Comparison of ENCODE assay signal across 9 cellular contexts in genomic region chr7:77425151-77426051, GRCh38. TPM values are rescaled to one million over a fixed set of nuclear protein-coding genes. Genes with fewer than 3 reads are reported as not detected.
DNase-seq lines count a peak whose midpoint lies in the region; ATAC-seq and TF ChIP-seq lines count a peak whose summit lies in the region.
"Had no signal": no experiment of that assay in that cellular context is flagged by ENCODE, and none has a peak within 500 bp of the region (broad histone marks: within the 10 kb centered on the region; RNA-seq: fewer than 3 reads in every experiment).

No MANE protein-coding gene starts in this region.

- H2BK120ac ChIP-seq in mesenchymal stem cell (ENCODE audit: low read depth, low read length), result peak overlapping the region; percentile 15

- H3K14ac ChIP-seq in mesenchymal stem cell (ENCODE audit: low read length in 2 of 2), result no peak overlapping the region

- TF ChIP-seq EP300 in upper lobe of left lung (IDR thresholded peaks at IDR 0.05), result no peak

- peak overlapping the region; percentile 68 to 80 (median 76) for H3K4me3 Mint-ChIP-seq in brain

- WGBS in mesenchymal stem cell, result 16% methylated on average over 7 of the region's 10 CpGs
- WGBS in upper lobe of left lung, 2 donors, result 69 to 74% methylated on average over 10 of the region's 10 CpGs

- H3K27me3 Mint-ChIP-seq in brain, result peaks cover 8% of the 10 kb centered on the region

- H4K91ac ChIP-seq in mesenchymal stem cell (ENCODE audit: low read length), result peak overlapping the region; percentile 11

- H2BK15ac ChIP-seq in mesenchymal stem cell (ENCODE audit: low read depth, poor library complexity, severe bottlenecking), result no peak overlapping the region

- no peak overlapping the region for H2BK5ac ChIP-seq in mesenchymal stem cell (ENCODE audit: low read depth, low read length, poor library complexity, severe bottlenecking)

- no peak overlapping the region for H2BK12ac ChIP-seq in mesenchymal stem cell (ENCODE audit: low read length in 2 of 2)

- no peaks in the 10 kb centered on the region for H3K36me3 Mint-ChIP-seq in brain

- H3K4me1 Mint-ChIP-seq in brain, result peaks cover 49% of the 10 kb centered on the region

- no peak for TF ChIP-seq POLR2A in upper lobe of left lung (IDR thresholded peaks at IDR 0.05)

- H3K9ac ChIP-seq in mesenchymal stem cell (ENCODE audit: low read length), result peak overlapping the region; percentile 83

- no peaks in the 10 kb centered on the region for H3K9me3 ChIP-seq in mesenchymal stem cell (ENCODE audit: control insufficient read depth, low read length)
- H3K9me3 ChIP-seq in upper lobe of left lung, result no peaks in the 10 kb centered on the region

- H3K27ac Mint-ChIP-seq in brain, result peak overlapping the region; percentile 73 to 91 (median 79)

- peak overlapping the region in 1 of 2 experiments; percentile 48 for H3K4me3 ChIP-seq in mesenchymal stem cell (ENCODE audit: insufficient read depth in 1 of 2, low read depth in 1 of 2, low read length in 2 of 2)
- H3K4me3 ChIP-seq in upper lobe of left lung, result peak overlapping the region in 2 of 4 donors; percentile 3 to 15

- H3K79me1 ChIP-seq in mesenchymal stem cell (replicated peaks; ENCODE audit: low read length, poor library complexity, severe bottlenecking), result no peaks in the 10 kb centered on the region

- H3K9me3 Mint-ChIP-seq in brain, result peaks cover 0 to 2% (median 0%) of the 10 kb centered on the region in 5 experiments

- ATAC-seq in HG03565 (IDR thresholded peaks at IDR 0.05; ENCODE audit: unreplicated experiment) (peak; percentile 44), upper lobe of left lung (ENCODE audit: low FRiP score in 2 of 2) (no peak), GM19397 (IDR thresholded peaks at IDR 0.05; ENCODE audit: unreplicated experiment) (no peak)

- DNase-seq in EL (peak; percentile 74), mesenchymal stem cell (peak; percentile 81), 8988T (no peak), upper lobe of left lung (no peak), NCI-H226 (no peak)
- DNase-seq: kidney glomerular epithelial cell had no signal

- no peak overlapping the region for H2AK5ac ChIP-seq in mesenchymal stem cell (ENCODE audit: low read length, severe bottlenecking)

- no peak overlapping the region for H3K4ac ChIP-seq in mesenchymal stem cell (ENCODE audit: low read depth in 1 of 2, low read length in 2 of 2)

- H3K4me2 ChIP-seq in mesenchymal stem cell (ENCODE audit: low read length, poor library complexity, severe bottlenecking), result peak overlapping the region; percentile 71

- peaks cover 3% of the 10 kb centered on the region for H3K4me1 ChIP-seq in mesenchymal stem cell (ENCODE audit: control insufficient read depth, insufficient read depth, low read depth, low read length)
- peaks cover 21 to 43% (median 32%) of the 10 kb centered on the region in 4 donors for H3K4me1 ChIP-seq in upper lobe of left lung

- no peak overlapping the region for H3K23ac ChIP-seq in mesenchymal stem cell (ENCODE audit: low read length in 2 of 2)

- H3K27ac ChIP-seq in mesenchymal stem cell (ENCODE audit: low read length, poor library complexity, severe bottlenecking), result peak overlapping the region; percentile 38
- H3K27ac ChIP-seq in upper lobe of left lung, result peak overlapping the region in 2 of 4 donors; percentile 37 to 82

- no peaks in the 10 kb centered on the region for H3K27me3 ChIP-seq in mesenchymal stem cell (ENCODE audit: control insufficient read depth in 1 of 2, insufficient read depth in 1 of 2, low read length in 2 of 2)
- no peaks in the 10 kb centered on the region for H3K27me3 ChIP-seq in upper lobe of left lung

- TF ChIP-seq CTCF in brain (conservative IDR thresholded peaks at IDR 0.05), result no peak
- no peak for TF ChIP-seq CTCF in upper lobe of left lung (IDR thresholded peaks at IDR 0.05)

- H3K36me3 ChIP-seq in mesenchymal stem cell (ENCODE audit: control insufficient read depth in 1 of 2, insufficient read depth in 2 of 2, low read depth in 1 of 2, low read length in 2 of 2), result no peaks in the 10 kb centered on the region
- no peaks in the 10 kb centered on the region for H3K36me3 ChIP-seq in upper lobe of left lung

- peak overlapping the region in 1 of 2 experiments; percentile 74 for H3K18ac ChIP-seq in mesenchymal stem cell (ENCODE audit: low read depth in 1 of 2, low read length in 2 of 2)

- no peak overlapping the region for H4K8ac ChIP-seq in mesenchymal stem cell (ENCODE audit: low read length)

- H2AFZ ChIP-seq in mesenchymal stem cell (ENCODE audit: low read depth, low read length), result no peak overlapping the region

RNA-seq across cellular contexts. Expression of gene GSAP, which starts 9.3 kb away (rescaled TPM):
- polyA plus RNA-seq in brain (ENCODE audit: insufficient read depth, low read depth, low replicate concordance), result 1.4 TPM
- 1.2 TPM for polyA plus RNA-seq in mesenchymal stem cell (2013, experiment 1 of 2)
- 1.1 TPM for polyA plus RNA-seq in mesenchymal stem cell (2013, experiment 2 of 2)
- total RNA-seq in upper lobe of left lung, result 100 to 1,000 TPM in 2 of 6 donors, 10 to 100 TPM in 4; 44.0 to 160 (median 73.8) TPM

Comparison
In these comparisons a context has a peak if more than half of its experiments do, and no peak if none do; other contexts are left out.
1. DNase-seq: peak in EL (single experiment) and mesenchymal stem cell (single experiment); none in 8988T (single experiment), upper lobe of left lung (0 of 2) and NCI-H226 (single experiment).